Comparison of ENCODE assay signal across 23 cellular contexts in the genomic region with DNA sequence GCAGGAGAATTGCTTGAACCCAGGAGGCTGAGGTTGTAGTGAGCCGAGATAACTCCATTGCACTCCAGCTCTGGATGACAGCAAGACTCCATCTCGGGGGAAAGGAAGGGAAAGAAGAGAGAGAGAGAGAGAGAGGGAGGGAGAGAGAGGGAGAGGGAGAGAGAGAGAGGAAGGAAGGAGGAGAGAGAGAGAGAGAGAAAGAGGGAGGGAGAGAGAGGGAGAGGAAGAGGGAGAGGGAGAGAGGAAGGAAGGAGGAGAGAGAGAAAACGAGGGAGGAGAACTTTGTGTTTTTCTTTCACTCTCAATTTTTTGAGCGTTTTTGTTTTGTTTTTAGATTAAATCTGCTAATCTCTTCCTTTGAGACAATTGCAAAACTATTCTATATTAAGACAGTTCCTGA.
"Had no signal": no experiment of that assay in that cellular context is flagged by ENCODE, and none has a peak within 500 bp of the region (broad histone marks: within the 10 kb centered on the region; RNA-seq: fewer than 3 reads in every experiment).

No MANE protein-coding gene starts in this region.

- H3K4me3 Mint-ChIP-seq: activated naive CD4-positive, alpha-beta T cell treated with anti-CD3 and anti-CD28 coated beads, Interleukin-2, amount 50 U/mL, for 24 hours; activated T-helper 1 cell treated with anti-CD3 and anti-CD28 coated beads, Interleukin-12 subunit alpha, Interleukin-12 subunit beta, Interleukin-2, Interleukin-4 antibody, amounts not matched to agents 30 ng/mL and 10 ng/mL and 1 ng/mL, durations not matched to agents 14 hours and 24 hours and 36 hours; endodermal cell; neural progenitor cell; stimulated activated naive B cell treated with anti-CD40 and anti-IgM and Interleukin-4, amounts not matched to agents 10 μg/mL and 1 μg/mL and 100 μg/mL, for 72 hours; T-helper 1 cell treated with Interleukin-12 subunit alpha and Interleukin-12 subunit beta and Interleukin-4 antibody, amounts not matched to agents 30 μg/mL and 1 μg/mL, for 36 hours; type B pancreatic cell had no signal

- H3K9me3 Mint-ChIP-seq: endodermal cell, neural progenitor cell had no signal

- H3K36me3 ChIP-seq: esophagus squamous epithelium, gastrocnemius medialis, left lung, neural progenitor cell, thoracic aorta, vagina had no signal

- H2AFZ ChIP-seq: neural progenitor cell had no signal

- H3K27ac ChIP-seq: esophagus squamous epithelium, gastrocnemius medialis, left lung, neural progenitor cell, thoracic aorta, vagina, VCaP had no signal

- H3K9ac ChIP-seq: neural progenitor cell had no signal

- FAIRE-seq: astrocyte, colon, small intestine had no signal

- H3K4me1 Mint-ChIP-seq: neural progenitor cell had no signal

- H3K27ac Mint-ChIP-seq: activated T-helper 1 cell treated with anti-CD3 and anti-CD28 coated beads, Interleukin-12 subunit alpha, Interleukin-12 subunit beta, Interleukin-2, Interleukin-4 antibody, amounts not matched to agents 30 ng/mL and 10 ng/mL and 1 ng/mL, durations not matched to agents 14 hours and 24 hours and 36 hours; endodermal cell; neural progenitor cell; stimulated activated naive B cell treated with anti-CD40 and anti-IgM and Interleukin-4, amounts not matched to agents 10 μg/mL and 1 μg/mL and 100 μg/mL, for 72 hours; T-helper 1 cell treated with Interleukin-12 subunit alpha and Interleukin-12 subunit beta and Interleukin-4 antibody, amounts not matched to agents 30 μg/mL and 1 μg/mL, for 36 hours; type B pancreatic cell had no signal

- H3K27me3 ChIP-seq: esophagus squamous epithelium, gastrocnemius medialis, left lung, neural progenitor cell, vagina had no signal

- H3K36me3 Mint-ChIP-seq: neural progenitor cell had no signal

- H3K27me3 Mint-ChIP-seq: activated naive CD4-positive, alpha-beta T cell treated with anti-CD3 and anti-CD28 coated beads, Interleukin-2, amount 50 U/mL, for 24 hours; naive B cell; stimulated activated naive B cell treated with anti-CD40 and anti-IgM and Interleukin-4, amounts not matched to agents 10 μg/mL and 1 μg/mL and 100 μg/mL, for 72 hours; type B pancreatic cell had no signal

- H3K4me1 ChIP-seq: esophagus squamous epithelium, gastrocnemius medialis, left lung, neural progenitor cell, vagina had no signal

- H3K9me3 ChIP-seq: esophagus squamous epithelium, gastrocnemius medialis, left lung, thoracic aorta, vagina had no signal

- DNase-seq: activated gamma-delta T cell treated with Interleukin-2 at 50 U/mL for 16 hours; central memory CD4-positive, alpha-beta T cell; endodermal cell; esophagus squamous epithelium; gastrocnemius medialis; hippocampal formation; kidney glomerular epithelial cell; left lung; naive B cell; small intestine; stimulated activated CD4-positive, alpha-beta T cell treated with anti-CD3 and anti-CD28 coated beads, Interleukin-15, amount 100 ng/mL, for 24 hours; stimulated activated naive B cell treated with anti-CD40 and anti-IgM and Interleukin-4, amounts not matched to agents 10 μg/mL and 1 μg/mL and 100 μg/mL, for 72 hours had no signal

- H3K4me3 ChIP-seq: esophagus squamous epithelium, gastrocnemius medialis, left lung, lung, neural progenitor cell, thoracic aorta, vagina had no signal

- H3K4me2 ChIP-seq: neural progenitor cell had no signal
